In the genomic region with DNA sequence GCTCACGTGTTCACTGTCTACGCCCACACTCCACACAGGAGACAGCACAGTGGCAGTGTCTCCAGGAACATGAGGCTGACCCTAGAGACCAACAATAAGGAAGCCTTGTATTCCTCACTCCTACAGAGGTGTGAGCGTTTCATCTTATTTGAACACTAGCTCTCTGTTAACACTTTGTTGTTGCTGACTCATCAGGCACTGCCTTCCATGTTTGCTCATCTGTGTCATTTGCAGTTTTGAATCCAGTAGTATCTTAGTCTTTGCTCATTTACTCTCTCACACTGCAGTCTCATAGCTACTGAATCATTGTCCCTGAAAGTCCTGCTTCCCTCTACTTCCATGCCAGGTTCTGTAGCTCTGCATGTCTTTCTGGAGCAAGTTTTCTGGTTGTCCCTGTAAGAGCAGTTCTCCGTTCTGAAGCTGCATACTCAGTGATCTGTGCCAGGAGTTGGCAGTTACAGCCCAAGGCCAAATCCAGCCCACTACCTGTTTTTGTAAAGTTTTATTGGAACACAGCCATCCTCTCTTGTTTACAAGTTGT, we compare ENCODE assay signal across 8 cellular contexts.
DNase-seq lines count a peak whose midpoint lies in the region; ATAC-seq lines count a peak whose summit lies in the region.

No MANE protein-coding gene starts in this region.

- peak; percentile 86 for DNase-seq in Caki2 (ENCODE audit: low read depth)
- DNase-seq in NCI-H69 (lab: John Stamatoyannopoulos, UW), result peak; percentile 73
- peak; percentile 53 for DNase-seq in islet precursor cell
- DNase-seq in epidermal melanocyte (ENCODE audit: insufficient read length, low spot score), result no peak
- DNase-seq in NCI-H2227 (lab: John Stamatoyannopoulos, UW; ENCODE audit: unreplicated experiment), result no peak

- ATAC-seq in GM21737 (IDR thresholded peaks at IDR 0.05; ENCODE audit: unreplicated experiment) (peak; percentile 47), HG03135 (IDR thresholded peaks at IDR 0.05; ENCODE audit: unreplicated experiment) (no peak), HG03439 (IDR thresholded peaks at IDR 0.05; ENCODE audit: unreplicated experiment) (no peak)

- in situ Hi-C loops in Caki2 (cut with HindIII; ENCODE audit: low pct_unique_long_range_greater_than_20kb, low sequenced_read_pairs), result no loop called here

Comparison
In these comparisons a context has a peak if more than half of its experiments do, and no peak if none do; other contexts are left out.
1. DNase-seq: peak in Caki2 (single experiment), NCI-H69 (single experiment) and islet precursor cell (single experiment); none in epidermal melanocyte (single experiment) and NCI-H2227 (single experiment).